12 cellular contexts compared by ENCODE assay signal in genomic region chr14:93073366-93073722, GRCh38. TPM values are rescaled to one million over a fixed set of nuclear protein-coding genes. Genes with fewer than 3 reads are reported as not detected.
DNase-seq lines count a peak whose midpoint lies in the region; ATAC-seq and TF ChIP-seq lines count a peak whose summit lies in the region.
"Had no signal": no experiment of that assay in that cellular context is flagged by ENCODE, and none has a peak within 500 bp of the region (broad histone marks: within the 10 kb centered on the region; RNA-seq: fewer than 3 reads in every experiment).

No MANE protein-coding gene starts in this region.

- no peaks in the 10 kb centered on the region for H3K9me3 ChIP-seq in CD4-positive, alpha-beta T cell (ENCODE audit: control insufficient read depth, low read length)
- H3K9me3 ChIP-seq in OCI-LY7 (ENCODE audit: low read length) (no peaks in the 10 kb centered on the region), neutrophil (no peaks in the 10 kb centered on the region)

- DNase-seq in CD4-positive, alpha-beta T cell: no peak
- DNase-seq in OCI-LY7 (ENCODE audit: low spot score) (no peak), dorsolateral prefrontal cortex (no peak), GOT3 (lab: John Stamatoyannopoulos, UW) (no peak)
- no peak for DNase-seq in activated CD4-positive, alpha-beta T cell treated with anti-CD3 and anti-CD28 coated beads, Interleukin-2, amount 50 U/mL, for 48 hours
- no peak for DNase-seq in stimulated activated CD8-positive, alpha-beta memory T cell treated with anti-CD3 and anti-CD28 coated beads, Interleukin-4, amount 100 ng/mL, for 48 hours
- DNase-seq: activated T-cell treated with anti-CD3 and anti-CD28 coated beads, Interleukin-2, amount 50 U/mL, for 48 hours; NCI-H1436 treated with DMSO at 0.1 percent for 48 hours had no signal

- H3K79me2 ChIP-seq in OCI-LY7 (ENCODE audit: insufficient read depth, low read depth, low read length): no peaks in the 10 kb centered on the region

- no peak overlapping the region for H3K27ac ChIP-seq in CD4-positive, alpha-beta T cell (ENCODE audit: low read depth, low read length)
- H3K27ac ChIP-seq in OCI-LY7 (ENCODE audit: low read depth, low read length, poor library complexity, severe bottlenecking) (no peak overlapping the region), dorsolateral prefrontal cortex (peak overlapping the region in 42 of 59 donors; percentile 3 to 79 (median 62)), neutrophil (peak overlapping the region; percentile 98)
- H3K27ac ChIP-seq: cardiac muscle cell had no signal

- peaks cover 14% of the 10 kb centered on the region for H3K4me1 ChIP-seq in OCI-LY7 (ENCODE audit: insufficient read depth, low read length, poor library complexity, severe bottlenecking)
- peaks cover 49 to 53% of the 10 kb centered on the region in 2 experiments for H3K4me1 ChIP-seq in neutrophil (ENCODE audit: control insufficient read depth in 1 of 2, insufficient read depth in 1 of 2, low read depth in 1 of 2, low read length in 1 of 2)

- no peak for TF ChIP-seq CTCF in CD4-positive, alpha-beta T cell (IDR thresholded peaks at IDR 0.05)
- TF ChIP-seq CTCF in OCI-LY7 (conservative IDR thresholded peaks at IDR 0.05; ENCODE audit: low read length) (no peak), dorsolateral prefrontal cortex (IDR thresholded peaks at IDR 0.05 in 54 of 56, conservative IDR thresholded peaks at IDR 0.05 in 2 of 56; ENCODE audit: low read depth in 1 of 56, partially characterized antibody in 56 of 56) (no peak), neutrophil (IDR thresholded peaks at IDR 0.05) (no peak)

- no peak overlapping the region for H2AFZ ChIP-seq in OCI-LY7 (ENCODE audit: low read length)

- CTCF ChIA-PET in CD4-positive, alpha-beta T cell (lab: Charles Lee): no interaction called here
- CTCF ChIA-PET in OCI-LY7 (lab: Charles Lee; ENCODE audit: unreplicated experiment): no interaction called here

- no peak overlapping the region for H3K4me3 ChIP-seq in OCI-LY7 (ENCODE audit: low read depth, low read length, poor library complexity, severe bottlenecking)
- H3K4me3 ChIP-seq in dorsolateral prefrontal cortex: peak overlapping the region in 1 of 59 donors; percentile 14
- H3K4me3 ChIP-seq in neutrophil (ENCODE audit: low read depth in 1 of 2, low read length in 1 of 2): peak overlapping the region; percentile 62
- H3K4me3 ChIP-seq: cardiac muscle cell, lung had no signal

- H3K36me3 Mint-ChIP-seq in CD4-positive, alpha-beta T cell (ENCODE audit: low read depth): no peaks in the 10 kb centered on the region

- no peak for ATAC-seq in CD4-positive, alpha-beta T cell (ENCODE audit: poor library complexity)
- ATAC-seq in GM18502 (IDR thresholded peaks at IDR 0.05; ENCODE audit: poor library complexity, unreplicated experiment): no peak

- intact Hi-C loops in CD4-positive, alpha-beta T cell (cut with DNase I, micrococcal nuclease): no loop called here
- intact Hi-C loops in OCI-LY7 (cut with micrococcal nuclease; ENCODE audit: unreplicated experiment): no loop called here
- intact Hi-C loops in dorsolateral prefrontal cortex (cut with DNase I): no loop called here

- H4K20me1 ChIP-seq in OCI-LY7 (ENCODE audit: insufficient read depth, low read length): no peaks in the 10 kb centered on the region

- no TSS peak for BruUV-seq in OCI-LY7 (replicated peaks; lab: Mats Ljungman, UMichigan)

- POLR2A ChIA-PET in CD4-positive, alpha-beta T cell (lab: Charles Lee): no interaction called here
- POLR2A ChIA-PET in OCI-LY7 (lab: Charles Lee): no interaction called here

- no peaks in the 10 kb centered on the region for H3K9me3 Mint-ChIP-seq in CD4-positive, alpha-beta T cell

- peaks cover 26% of the 10 kb centered on the region for H3K4me1 Mint-ChIP-seq in CD4-positive, alpha-beta T cell (ENCODE audit: low read depth)

- no peaks in the 10 kb centered on the region for H3K9me2 ChIP-seq in OCI-LY7 (ENCODE audit: insufficient read depth, low read length)

- peak overlapping the region; percentile 30 for H3K27ac Mint-ChIP-seq in CD4-positive, alpha-beta T cell

- H3K36me3 ChIP-seq in OCI-LY7 (ENCODE audit: insufficient read depth, low read length) (no peaks in the 10 kb centered on the region), neutrophil (no peaks in the 10 kb centered on the region)
- H3K36me3 ChIP-seq: cardiac muscle cell had no signal

- H3K27me3 ChIP-seq in CD4-positive, alpha-beta T cell (ENCODE audit: control insufficient read depth, insufficient read depth, low read length): no peaks in the 10 kb centered on the region
- H3K27me3 ChIP-seq in dorsolateral prefrontal cortex (no peaks in the 10 kb centered on the region), neutrophil (no peaks in the 10 kb centered on the region)
- H3K27me3 ChIP-seq: cardiac muscle cell had no signal

- no peaks in the 10 kb centered on the region for H3K27me3 Mint-ChIP-seq in CD4-positive, alpha-beta T cell

- peak overlapping the region; percentile 13; the same call in 1 of the 2 replicates for H3K4me2 ChIP-seq in OCI-LY7 (ENCODE audit: low read length)

- no peak overlapping the region for H3K4me3 Mint-ChIP-seq in CD4-positive, alpha-beta T cell

RNA-seq across cellular contexts. Expression of gene ITPK1, which starts 42.4 kb away (rescaled TPM):
- total RNA-seq in CD4-positive, alpha-beta T cell: 10 to 100 TPM; 19.0 to 20.6 TPM
- 17.8 and 25.2 TPM in 2 replicates for total RNA-seq in OCI-LY7 (2014; rRNA removed; shearing (Covaris generic))
- total RNA-seq in OCI-LY7 (2022) (34.7 and 35.8 TPM in 2 replicates), dorsolateral prefrontal cortex (100 to 1,000 TPM; 230 to 451 (median 314) TPM)

Comparison
In these comparisons a context has a peak if more than half of its experiments do, and no peak if none do; other contexts are left out.
1. H3K27ac ChIP-seq: peak in dorsolateral prefrontal cortex (42 of 59) and neutrophil (single experiment); none in CD4-positive, alpha-beta T cell (single experiment) and OCI-LY7 (single experiment).
2. RNA of gene ITPK1, which starts 42.4 kb away (total RNA-seq): 230 to 451 TPM in dorsolateral prefrontal cortex; 17.8 to 35.8 TPM in OCI-LY7 and 19.0 to 20.6 TPM in CD4-positive, alpha-beta T cell; every median in the first group is over 4 times any median in the second.